ENCODE assay signal across 8 cellular contexts in the genomic region with DNA sequence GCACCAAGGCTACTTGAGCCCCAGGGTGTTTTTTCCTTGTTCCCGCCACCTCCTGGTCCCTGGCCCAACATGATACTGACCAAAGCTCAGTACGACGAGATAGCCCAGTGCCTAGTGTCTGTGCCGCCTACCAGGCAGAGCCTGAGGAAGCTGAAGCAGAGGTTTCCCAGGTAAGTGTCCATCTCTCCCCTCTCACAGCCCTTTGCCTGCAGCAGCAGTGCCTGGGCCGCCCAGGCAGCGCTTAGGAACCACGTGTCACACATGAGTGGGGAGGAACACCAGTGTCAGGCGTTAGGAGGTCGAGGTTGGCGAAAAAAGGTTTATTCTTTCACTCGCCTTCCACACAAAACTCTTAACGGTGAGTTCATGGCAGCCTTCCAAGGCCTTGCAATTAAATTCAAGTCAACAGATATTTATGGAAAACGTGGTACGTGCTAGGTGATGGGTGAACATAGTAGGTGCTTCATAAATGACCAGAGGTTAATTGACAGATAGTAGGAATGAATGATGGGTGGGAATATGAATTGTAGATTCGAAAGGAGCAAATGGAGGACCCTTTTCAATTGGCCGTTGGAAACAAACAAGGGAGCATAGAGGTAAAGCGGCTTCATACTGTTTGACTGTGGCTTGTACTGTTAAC. TPM values are rescaled to one million over a fixed set of nuclear protein-coding genes. Genes with fewer than 3 reads are reported as not detected.
A peak's percentile ranks its signal among the peaks of the same experiment; 100 is the strongest.
DNase-seq lines count a peak whose midpoint lies in the region; ATAC-seq and TF ChIP-seq lines count a peak whose summit lies in the region.

No MANE protein-coding gene starts in this region.

- peak; percentile 33 for DNase-seq in DMS53 treated with DMSO at 0.1 percent for 48 hours (lab: John Stamatoyannopoulos, UW; ENCODE audit: unreplicated experiment)
- DNase-seq in activated T-helper 1 cell treated with anti-CD3 and anti-CD28 coated beads, Interleukin-12 subunit alpha, Interleukin-12 subunit beta, Interleukin-2, Interleukin-4 antibody, amounts not matched to agents 30 ng/mL and 10 ng/mL and 1 ng/mL, durations not matched to agents 14 hours and 24 hours and 36 hours (ENCODE audit: low spot score): no peak
- DNase-seq in cardiac muscle cell (ENCODE audit: low read depth in 1 of 2, low spot score in 1 of 2): no peak
- peak; percentile 56 for DNase-seq in putamen (ENCODE audit: low spot score)
- no peak for DNase-seq in KG1 (lab: John Stamatoyannopoulos, UW)
- DNase-seq in KBM-7: no peak

- 81% methylated on average over 17 of the region's 17 CpGs for WGBS in HUES64

- peaks cover 5% of the 10 kb centered on the region for H3K27me3 Mint-ChIP-seq in activated T-helper 1 cell treated with anti-CD3 and anti-CD28 coated beads, Interleukin-12 subunit alpha, Interleukin-12 subunit beta, Interleukin-2, Interleukin-4 antibody, amounts not matched to agents 30 ng/mL and 10 ng/mL and 1 ng/mL, durations not matched to agents 14 hours and 24 hours and 36 hours (ENCODE audit: insufficient read depth)

- H3K4me3 Mint-ChIP-seq in activated T-helper 1 cell treated with anti-CD3 and anti-CD28 coated beads, Interleukin-12 subunit alpha, Interleukin-12 subunit beta, Interleukin-2, Interleukin-4 antibody, amounts not matched to agents 30 ng/mL and 10 ng/mL and 1 ng/mL, durations not matched to agents 14 hours and 24 hours and 36 hours: peak overlapping the region; percentile 87

- TF ChIP-seq CTCF in cardiac muscle cell (IDR thresholded peaks at IDR 0.05; ENCODE audit: low read depth, low read length): no peak

- H3K4me1 Mint-ChIP-seq in activated T-helper 1 cell treated with anti-CD3 and anti-CD28 coated beads, Interleukin-12 subunit alpha, Interleukin-12 subunit beta, Interleukin-2, Interleukin-4 antibody, amounts not matched to agents 30 ng/mL and 10 ng/mL and 1 ng/mL, durations not matched to agents 14 hours and 24 hours and 36 hours (ENCODE audit: low read depth): peaks cover 35% of the 10 kb centered on the region

- H3K4me3 ChIP-seq in HUES64 (ENCODE audit: low read length) (peak overlapping the region; percentile 85), cardiac muscle cell (peak overlapping the region; percentile 39)

- H3K27me3 ChIP-seq in HUES64 (ENCODE audit: insufficient read depth, low read length) (no peaks in the 10 kb centered on the region), cardiac muscle cell (no peaks in the 10 kb centered on the region)

- ATAC-seq in GM21360 (IDR thresholded peaks at IDR 0.05; ENCODE audit: unreplicated experiment): peak; percentile 30

- H3K36me3 ChIP-seq in HUES64 (ENCODE audit: insufficient read depth, low read length) (no peaks in the 10 kb centered on the region), cardiac muscle cell (no peaks in the 10 kb centered on the region)

- H3K9me3 Mint-ChIP-seq in activated T-helper 1 cell treated with anti-CD3 and anti-CD28 coated beads, Interleukin-12 subunit alpha, Interleukin-12 subunit beta, Interleukin-2, Interleukin-4 antibody, amounts not matched to agents 30 ng/mL and 10 ng/mL and 1 ng/mL, durations not matched to agents 14 hours and 24 hours and 36 hours: no peaks in the 10 kb centered on the region

- H3K36me3 Mint-ChIP-seq in activated T-helper 1 cell treated with anti-CD3 and anti-CD28 coated beads, Interleukin-12 subunit alpha, Interleukin-12 subunit beta, Interleukin-2, Interleukin-4 antibody, amounts not matched to agents 30 ng/mL and 10 ng/mL and 1 ng/mL, durations not matched to agents 14 hours and 24 hours and 36 hours (ENCODE audit: low read depth): peaks cover 2% of the 10 kb centered on the region

- peaks cover 2% of the 10 kb centered on the region; the same call in 1 of the 2 replicates for H3K4me1 ChIP-seq in HUES64 (ENCODE audit: insufficient read depth, low read length)
- H3K4me1 ChIP-seq in cardiac muscle cell (ENCODE audit: low read depth): peaks cover 43% of the 10 kb centered on the region

- H3K27ac Mint-ChIP-seq in activated T-helper 1 cell treated with anti-CD3 and anti-CD28 coated beads, Interleukin-12 subunit alpha, Interleukin-12 subunit beta, Interleukin-2, Interleukin-4 antibody, amounts not matched to agents 30 ng/mL and 10 ng/mL and 1 ng/mL, durations not matched to agents 14 hours and 24 hours and 36 hours: peak overlapping the region; percentile 89

- H3K27ac ChIP-seq in HUES64 (ENCODE audit: low read depth, low read length): peak overlapping the region; percentile 43
- H3K27ac ChIP-seq in cardiac muscle cell: peak overlapping the region; percentile 84

- in situ Hi-C loops in KBM-7 (cut with MboI; ENCODE audit: low pct_unique_long_range_greater_than_20kb, low sequenced_read_pairs): no loop called here

- peak overlapping the region; percentile 84 for H3K9ac ChIP-seq in HUES64 (ENCODE audit: low read depth, low read length)

- intact Hi-C loops in activated T-helper 1 cell treated with anti-CD3 and anti-CD28 coated beads, Interleukin-12 subunit alpha, Interleukin-12 subunit beta, Interleukin-2, Interleukin-4 antibody, amounts not matched to agents 30 ng/mL and 10 ng/mL and 1 ng/mL, durations not matched to agents 14 hours and 24 hours and 36 hours (cut with micrococcal nuclease): loop anchor here (2.0 to 10.0 kb wide), 3 partner anchors 905 to 1593 kb away; a partner anchor contains a TSS

- no peaks in the 10 kb centered on the region for H3K9me3 ChIP-seq in HUES64 (ENCODE audit: insufficient read depth, low read depth, low read length)
- H3K9me3 ChIP-seq in cardiac muscle cell (ENCODE audit: low read depth): no peaks in the 10 kb centered on the region

RNA-seq across cellular contexts. Expression of a gene that starts 0.5 kb away (rescaled TPM):
- polyA plus RNA-seq in HUES64 (2013, experiment 1 of 2): 5.5 TPM
- polyA plus RNA-seq in HUES64 (2013, experiment 2 of 2): 7.7 TPM
- 13.4 and 17.9 TPM in 2 replicates for total RNA-seq in activated T-helper 1 cell treated with anti-CD3 and anti-CD28 coated beads, Interleukin-12 subunit alpha, Interleukin-12 subunit beta, Interleukin-2, Interleukin-4 antibody, amounts not matched to agents 30 ng/mL and 10 ng/mL and 1 ng/mL, durations not matched to agents 14 hours and 24 hours and 36 hours
- total RNA-seq in cardiac muscle cell: 47.5 and 77.3 TPM in 2 replicates
- polyA plus RNA-seq in cardiac muscle cell: 71.5 and 154 TPM in 2 replicates

Comparison
In these comparisons a context has a peak if more than half of its experiments do, and no peak if none do; other contexts are left out.
1. DNase-seq: peak in DMS53 treated with DMSO at 0.1 percent for 48 hours (single experiment) and putamen (single experiment); none in activated T-helper 1 cell treated with anti-CD3 and anti-CD28 coated beads, Interleukin-12 subunit alpha, Interleukin-12 subunit beta, Interleukin-2, Interleukin-4 antibody, amounts not matched to agents 30 ng/mL and 10 ng/mL and 1 ng/mL, durations not matched to agents 14 hours and 24 hours and 36 hours (single experiment), cardiac muscle cell (0 of 2), KG1 (single experiment) and KBM-7 (single experiment).